ENCODE assay signal across 9 cellular contexts in the genomic region with DNA sequence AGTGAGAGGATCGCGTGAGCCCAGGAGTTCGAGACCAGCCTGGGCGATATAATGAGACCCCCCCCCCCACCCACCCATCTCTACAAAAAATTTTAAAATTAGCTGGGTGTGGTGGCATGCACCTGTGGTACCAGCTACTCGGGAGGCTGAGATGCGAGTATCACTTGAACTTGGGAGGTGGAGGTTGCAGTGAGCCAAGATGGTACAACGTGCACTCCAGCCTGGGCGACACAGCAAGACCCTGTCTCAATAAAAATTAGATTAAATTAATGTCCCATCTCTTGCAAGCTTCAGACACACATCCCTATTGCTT. TPM values are rescaled to one million over a fixed set of nuclear protein-coding genes. Genes with fewer than 3 reads are reported as not detected.
DNase-seq lines count a peak whose midpoint lies in the region; ATAC-seq and TF ChIP-seq lines count a peak whose summit lies in the region.
"Had no signal": no experiment of that assay in that cellular context is flagged by ENCODE, and none has a peak within 500 bp of the region (broad histone marks: within the 10 kb centered on the region; RNA-seq: fewer than 3 reads in every experiment).

No MANE protein-coding gene starts in this region.

- peak overlapping the region; percentile 58 for H2BK120ac ChIP-seq in trophoblast cell (ENCODE audit: insufficient read depth, low read length, poor library complexity)

- H3K4me1 ChIP-seq in fibroblast of lung (ENCODE audit: control insufficient read depth, extremely low read depth, insufficient read depth, low read length) (no peaks in the 10 kb centered on the region), trophoblast cell (ENCODE audit: control insufficient read depth in 1 of 2, insufficient read depth in 2 of 2, low read length in 2 of 2) (peaks cover 8 to 9% of the 10 kb centered on the region in 2 experiments)

- H3K36me3 ChIP-seq in fibroblast of lung (ENCODE audit: control insufficient read depth, insufficient read depth, low read length) (no peaks in the 10 kb centered on the region), trophoblast cell (ENCODE audit: control insufficient read depth in 1 of 2, insufficient read depth in 2 of 2, low read length in 2 of 2) (peaks cover 0 to 2% of the 10 kb centered on the region in 2 experiments)

- H4K12ac ChIP-seq in trophoblast cell (ENCODE audit: low read depth, low read length): peak overlapping the region; percentile 44

- H3K4me2 ChIP-seq in fibroblast of lung (ENCODE audit: extremely low read depth, insufficient read depth, low read length): peak overlapping the region; percentile 91
- peak overlapping the region; percentile 92 for H3K4me2 ChIP-seq in trophoblast cell (ENCODE audit: low read length)

- peaks cover 0 to 2% (median 0%) of the 10 kb centered on the region in 7 donors for H3K9me3 Mint-ChIP-seq in CD14-positive monocyte
- H3K9me3 Mint-ChIP-seq in T-helper 2 cell treated with Interferon-gamma antibody and Interleukin-4, amounts not matched to agents 5 μg/mL and 100 μg/mL, for 36 hours: no peaks in the 10 kb centered on the region

- H3K9ac ChIP-seq in fibroblast of lung (ENCODE audit: insufficient read depth, low read length): peak overlapping the region; percentile 54
- no peak overlapping the region for H3K9ac ChIP-seq in trophoblast cell (ENCODE audit: low read length)

- H3K27me3 Mint-ChIP-seq in CD14-positive monocyte (ENCODE audit: low read depth in 3 of 3): peaks cover 7 to 10% (median 8%) of the 10 kb centered on the region in 3 donors
- peaks cover 57% of the 10 kb centered on the region for H3K27me3 Mint-ChIP-seq in T-helper 2 cell treated with Interferon-gamma antibody and Interleukin-4, amounts not matched to agents 5 μg/mL and 100 μg/mL, for 36 hours (ENCODE audit: low read depth)

- no peak for ATAC-seq in HG03196 (IDR thresholded peaks at IDR 0.05; ENCODE audit: unreplicated experiment)

- no peak for DNase-seq in CD14-positive monocyte (ENCODE audit: low spot score)
- no peak for DNase-seq in RWPE1 (ENCODE audit: low spot score)
- no peak for DNase-seq in fibroblast of lung (ENCODE audit: low read depth in 2 of 2)
- DNase-seq in trophoblast cell: no peak
- no peak for DNase-seq in T-helper 2 cell treated with Interferon-gamma antibody and Interleukin-4, amounts not matched to agents 5 μg/mL and 100 μg/mL, for 36 hours (ENCODE audit: low spot score)
- DNase-seq in SIG-M5 treated with dmso at 0.1 percent for 504 hours (lab: John Stamatoyannopoulos, UW; ENCODE audit: unreplicated experiment): no peak
- no peak for DNase-seq in SW480 (ENCODE audit: low spot score)
- DNase-seq: occipital lobe had no signal

- no peak overlapping the region for H3K23ac ChIP-seq in trophoblast cell (ENCODE audit: low read length)

- CTCF ChIA-PET in RWPE1 (lab: Yijun Ruan, JAX): interaction anchor here (0.8 kb wide), 1 partner anchor 40 kb away, joined by 3 read pairs; no protein-coding TSS in a partner anchor

- intact Hi-C loops in CD14-positive monocyte (cut with micrococcal nuclease): no loop called here

- no peak overlapping the region for H2BK5ac ChIP-seq in trophoblast cell (ENCODE audit: low read depth, low read length, poor library complexity)

- H3K4me3 Mint-ChIP-seq in CD14-positive monocyte: peak overlapping the region; percentile 75 to 77
- H3K4me3 Mint-ChIP-seq in T-helper 2 cell treated with Interferon-gamma antibody and Interleukin-4, amounts not matched to agents 5 μg/mL and 100 μg/mL, for 36 hours: no peak overlapping the region

- H3K27me3 ChIP-seq in fibroblast of lung (ENCODE audit: control insufficient read depth, insufficient read depth, low read length) (no peaks in the 10 kb centered on the region), trophoblast cell (ENCODE audit: insufficient read depth, low read length) (no peaks in the 10 kb centered on the region)

- no peak overlapping the region for H2AK5ac ChIP-seq in trophoblast cell (ENCODE audit: low read length)

- peak overlapping the region; percentile 76 for H3K14ac ChIP-seq in trophoblast cell (ENCODE audit: low read length)

- no peak overlapping the region for H3K27ac Mint-ChIP-seq in CD14-positive monocyte
- no peak overlapping the region for H3K27ac Mint-ChIP-seq in T-helper 2 cell treated with Interferon-gamma antibody and Interleukin-4, amounts not matched to agents 5 μg/mL and 100 μg/mL, for 36 hours

- no CpG with 5 or more reads among the region's 8 CpGs for WGBS in trophoblast cell (ENCODE audit: extremely low coverage, insufficient coverage, insufficient read length)

- no peak for TF ChIP-seq CTCF in CD14-positive monocyte (IDR thresholded peaks at IDR 0.05)
- no peak for TF ChIP-seq CTCF in RWPE1 (conservative IDR thresholded peaks at IDR 0.05; ENCODE audit: low read depth)
- TF ChIP-seq CTCF in fibroblast of lung (conservative IDR thresholded peaks at IDR 0.05 in 1 of 2, IDR thresholded peaks at IDR 0.05 in 1 of 2; ENCODE audit: low read depth in 1 of 2, low read length in 2 of 2): no peak

- H4K20me1 ChIP-seq in fibroblast of lung (ENCODE audit: control insufficient read depth, extremely low read depth, insufficient read depth, low read length): no peaks in the 10 kb centered on the region

- H4K91ac ChIP-seq in trophoblast cell (ENCODE audit: low read depth, low read length): no peak overlapping the region

- no peak overlapping the region for H3K4ac ChIP-seq in trophoblast cell (ENCODE audit: low read depth, low read length)

- H3K9me3 ChIP-seq in fibroblast of lung (ENCODE audit: control insufficient read depth, insufficient read depth, low read depth, low read length) (no peaks in the 10 kb centered on the region), trophoblast cell (ENCODE audit: insufficient read depth, low read depth, low read length) (no peaks in the 10 kb centered on the region)

- H3K27ac ChIP-seq in RWPE1 (peak overlapping the region; percentile 82), fibroblast of lung (ENCODE audit: insufficient read depth, low read length) (peak overlapping the region; percentile 40), trophoblast cell (ENCODE audit: low read depth, low read length) (no peak overlapping the region)

- H3K4me1 Mint-ChIP-seq in CD14-positive monocyte: peaks cover 20% of the 10 kb centered on the region
- H3K4me1 Mint-ChIP-seq in T-helper 2 cell treated with Interferon-gamma antibody and Interleukin-4, amounts not matched to agents 5 μg/mL and 100 μg/mL, for 36 hours (ENCODE audit: low read depth): peaks cover 8% of the 10 kb centered on the region

- H2BK12ac ChIP-seq in trophoblast cell (ENCODE audit: low read length): no peak overlapping the region

- no peak overlapping the region for H3K18ac ChIP-seq in trophoblast cell (ENCODE audit: low read length)

- peaks cover 8% of the 10 kb centered on the region for H3K79me1 ChIP-seq in trophoblast cell (ENCODE audit: low read length)

- H3K4me3 ChIP-seq in fibroblast of lung (replicated peaks in 1 of 4; ENCODE audit: control extremely low read depth in 1 of 4, insufficient read depth in 1 of 4, low read depth in 3 of 4, low read length in 4 of 4) (peak overlapping the region; percentile 55 to 78 (median 70)), trophoblast cell (ENCODE audit: low read depth, low read length) (peak overlapping the region; percentile 80)

- peak overlapping the region; percentile 98 for H4K8ac ChIP-seq in trophoblast cell (ENCODE audit: low read depth, low read length)

- POLR2A ChIA-PET in RWPE1 (lab: Yijun Ruan, JAX; ENCODE audit: low non-redundant PET): interaction anchor here (0.7 kb wide), 1 partner anchor 21 kb away, joined by 3 read pairs; no protein-coding TSS in a partner anchor

- no peaks in the 10 kb centered on the region for H3K79me2 ChIP-seq in fibroblast of lung (ENCODE audit: control insufficient read depth, insufficient read depth, low read length)
- peaks cover 7% of the 10 kb centered on the region for H3K79me2 ChIP-seq in trophoblast cell (ENCODE audit: control insufficient read depth, insufficient read depth, low read length, poor library complexity)

- H3K36me3 Mint-ChIP-seq in CD14-positive monocyte: peaks cover 0 to 2% of the 10 kb centered on the region in 2 donors
- no peaks in the 10 kb centered on the region for H3K36me3 Mint-ChIP-seq in T-helper 2 cell treated with Interferon-gamma antibody and Interleukin-4, amounts not matched to agents 5 μg/mL and 100 μg/mL, for 36 hours (ENCODE audit: low read depth)

- peak overlapping the region; percentile 67 for H2AFZ ChIP-seq in fibroblast of lung (ENCODE audit: low read length)
- H2AFZ ChIP-seq in trophoblast cell (ENCODE audit: insufficient read depth, low read length, poor library complexity): peak overlapping the region; percentile 96

RNA-seq across cellular contexts. Expression of gene PROSER2, which starts 0.4 kb away (rescaled TPM):
- polyA plus RNA-seq in CD14-positive monocyte (1 to 10 TPM; 2.0 to 2.2 TPM), fibroblast of lung (1.2 and 1.5 TPM in 2 replicates)
- 1.8 and 2.6 TPM in 2 replicates for total RNA-seq in fibroblast of lung
- 2.9 and 4.0 TPM in 2 replicates for polyA plus RNA-seq in fibroblast of lung (2012)
- 1.8 and 3.2 TPM in 2 replicates for polyA minus RNA-seq in fibroblast of lung (ENCODE audit: low replicate concordance)
- 16.0 and 17.5 TPM in 2 replicates for polyA plus RNA-seq in trophoblast cell (2013)
